In genomic region chr7:111866787-111867186, GRCh38 we compare ENCODE assay signal across 36 cellular contexts.
"Had no signal": no experiment of that assay in that cellular context is flagged by ENCODE, and none has a peak within 500 bp of the region (broad histone marks: within the 10 kb centered on the region; RNA-seq: fewer than 3 reads in every experiment).

No MANE protein-coding gene starts in this region.

- H3K4me1 ChIP-seq: Peyer's patch had no signal

- ATAC-seq: activated CD8-positive, alpha-beta memory T cell treated with anti-CD3 and anti-CD28 coated beads, Interleukin-2, amount 10 ng/mL, durations not matched to agents 7 days and 5 days; activated T-cell treated with anti-CD3 and anti-CD28 coated beads, Interleukin-2, amount 50 U/mL, for 72 hours; activated T-helper 17 cell treated with anti-CD3 and anti-CD28 coated beads, Interleukin-2, amount 50 U/mL, for 72 hours; PC-3 had no signal

- H3K36me3 ChIP-seq: brain microvascular endothelial cell, cardiac muscle cell, Peyer's patch, WERI-Rb-1 had no signal

- DNase-seq: activated CD4-positive, alpha-beta memory T cell treated with anti-CD3 and anti-CD28 coated beads, Interleukin-2, amount 10 ng/mL, durations not matched to agents 7 days and 5 days; activated CD4-positive, alpha-beta T cell treated with anti-CD3 and anti-CD28 coated beads for 1 hour; activated CD4-positive, alpha-beta T cell treated with anti-CD3 and anti-CD28 coated beads for 48 hours; activated CD4-positive, CD25-positive, alpha-beta regulatory T cell; activated CD8-positive, alpha-beta memory T cell treated with anti-CD3 and anti-CD28 coated beads for 24 hours; activated CD8-positive, alpha-beta memory T cell treated with anti-CD3 and anti-CD28 coated beads, Interleukin-2, amount 10 ng/mL, durations not matched to agents 7 days and 5 days; activated CD8-positive, alpha-beta memory T cell treated with anti-CD3 and anti-CD28 coated beads, Interleukin-2, amount 50 U/mL, for 48 hours; activated effector memory CD4-positive, alpha-beta T cell treated with anti-CD3 and anti-CD28 coated beads, Interleukin-2, amount 50 U/mL, for 16 hours; activated naive CD4-positive, alpha-beta T cell; activated naive CD4-positive, alpha-beta T cell treated with anti-CD3 and anti-CD28 coated beads, Interleukin-2, amount 50 U/mL, for 16 hours; activated naive CD8-positive, alpha-beta T cell treated with anti-CD3 and anti-CD28 coated beads for 36 hours; activated T-cell treated with anti-CD3 and anti-CD28 coated beads, Interleukin-2, amount 50 U/mL, for 72 hours; amniotic stem cell; aorta; brain microvascular endothelial cell; Karpas-422; KBM-7; NCI-H1105; NCI-H1417 treated with DMSO at 0.1 percent for 48 hours; NCI-H187 treated with DMSO at 0.1 percent for 48 hours; NCI-H2081; NCI-H2171 treated with DMSO at 0.1 percent for 48 hours; NCI-H2227 treated with DMSO at 0.1 percent for 48 hours; NCI-H446; NCI-H510A treated with DMSO at 0.1 percent for 48 hours; NCI-H526 treated with DMSO at 0.1 percent for 48 hours; NCI-H774; NK-92 treated with Interleukin-12 subunit alpha and Interleukin-12 subunit beta, amount 100 ng/mL, for 24 hours; PC-3; Peyer's patch; RPMI8226; SIG-M5; T1000 had no signal

- H3K27ac ChIP-seq: brain microvascular endothelial cell, cardiac muscle cell, Peyer's patch had no signal

- H3K27me3 ChIP-seq: brain microvascular endothelial cell, Peyer's patch had no signal

- H3K4me3 ChIP-seq: cardiac muscle cell, Peyer's patch had no signal

- H3K9me3 ChIP-seq: Peyer's patch had no signal
